ENCODE assay signal across 1 cellular context in the genomic region with DNA sequence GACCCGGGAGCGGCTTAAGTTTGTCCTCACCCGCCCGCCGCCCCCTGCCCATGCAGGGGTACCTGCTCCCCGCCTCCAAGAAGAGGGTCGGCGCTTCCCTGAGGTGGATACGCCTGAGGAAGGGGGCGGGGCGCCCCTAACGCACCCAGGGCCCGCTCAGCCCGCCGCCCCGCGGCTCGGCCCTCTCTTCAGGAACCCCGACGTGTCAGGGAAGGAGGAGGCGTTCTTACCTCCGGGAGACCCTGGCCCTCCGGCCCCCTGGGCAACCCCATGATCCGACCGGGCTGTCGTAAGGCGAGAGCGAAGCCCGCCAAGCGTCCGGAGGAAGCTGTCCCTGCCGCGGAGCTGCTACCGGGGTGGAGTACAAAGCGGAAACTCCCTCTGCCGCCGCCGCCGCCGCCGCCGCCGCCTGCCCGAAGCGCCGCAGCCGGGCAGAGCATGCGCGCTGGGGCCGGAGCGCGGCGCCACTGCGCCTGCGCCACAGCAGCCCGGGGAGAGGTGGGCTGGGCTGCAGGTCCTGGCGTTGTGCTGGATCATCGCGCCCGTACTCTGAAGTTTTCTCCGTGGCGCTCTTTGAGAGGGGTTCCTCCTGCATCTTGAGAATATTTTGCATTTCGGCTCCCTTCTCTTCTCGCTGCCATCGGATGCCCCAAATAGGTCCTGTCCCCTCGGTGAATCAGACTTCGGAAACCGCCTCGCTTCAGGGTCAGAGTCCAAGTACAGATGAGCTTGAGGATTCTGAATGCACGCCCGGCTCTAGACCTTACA.
TF ChIP-seq lines count a peak whose summit lies in the region.

A gene with protein sequence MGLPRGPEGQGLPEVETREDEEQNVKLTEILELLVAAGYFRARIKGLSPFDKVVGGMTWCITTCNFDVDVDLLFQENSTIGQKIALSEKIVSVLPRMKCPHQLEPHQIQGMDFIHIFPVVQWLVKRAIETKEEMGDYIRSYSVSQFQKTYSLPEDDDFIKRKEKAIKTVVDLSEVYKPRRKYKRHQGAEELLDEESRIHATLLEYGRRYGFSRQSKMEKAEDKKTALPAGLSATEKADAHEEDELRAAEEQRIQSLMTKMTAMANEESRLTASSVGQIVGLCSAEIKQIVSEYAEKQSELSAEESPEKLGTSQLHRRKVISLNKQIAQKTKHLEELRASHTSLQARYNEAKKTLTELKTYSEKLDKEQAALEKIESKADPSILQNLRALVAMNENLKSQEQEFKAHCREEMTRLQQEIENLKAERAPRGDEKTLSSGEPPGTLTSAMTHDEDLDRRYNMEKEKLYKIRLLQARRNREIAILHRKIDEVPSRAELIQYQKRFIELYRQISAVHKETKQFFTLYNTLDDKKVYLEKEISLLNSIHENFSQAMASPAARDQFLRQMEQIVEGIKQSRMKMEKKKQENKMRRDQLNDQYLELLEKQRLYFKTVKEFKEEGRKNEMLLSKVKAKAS (minus strand): TSS at position 347 of the 768 bp plus-strand sequence. CDS start 75 bp downstream, at position 272.

TF ChIP-seq in HepG2, 621 proteins besides CTCF, POLR2A, EP300 and RAD21 (continued from another document and continues in another):
- TF ChIP-seq, protein P1, sequence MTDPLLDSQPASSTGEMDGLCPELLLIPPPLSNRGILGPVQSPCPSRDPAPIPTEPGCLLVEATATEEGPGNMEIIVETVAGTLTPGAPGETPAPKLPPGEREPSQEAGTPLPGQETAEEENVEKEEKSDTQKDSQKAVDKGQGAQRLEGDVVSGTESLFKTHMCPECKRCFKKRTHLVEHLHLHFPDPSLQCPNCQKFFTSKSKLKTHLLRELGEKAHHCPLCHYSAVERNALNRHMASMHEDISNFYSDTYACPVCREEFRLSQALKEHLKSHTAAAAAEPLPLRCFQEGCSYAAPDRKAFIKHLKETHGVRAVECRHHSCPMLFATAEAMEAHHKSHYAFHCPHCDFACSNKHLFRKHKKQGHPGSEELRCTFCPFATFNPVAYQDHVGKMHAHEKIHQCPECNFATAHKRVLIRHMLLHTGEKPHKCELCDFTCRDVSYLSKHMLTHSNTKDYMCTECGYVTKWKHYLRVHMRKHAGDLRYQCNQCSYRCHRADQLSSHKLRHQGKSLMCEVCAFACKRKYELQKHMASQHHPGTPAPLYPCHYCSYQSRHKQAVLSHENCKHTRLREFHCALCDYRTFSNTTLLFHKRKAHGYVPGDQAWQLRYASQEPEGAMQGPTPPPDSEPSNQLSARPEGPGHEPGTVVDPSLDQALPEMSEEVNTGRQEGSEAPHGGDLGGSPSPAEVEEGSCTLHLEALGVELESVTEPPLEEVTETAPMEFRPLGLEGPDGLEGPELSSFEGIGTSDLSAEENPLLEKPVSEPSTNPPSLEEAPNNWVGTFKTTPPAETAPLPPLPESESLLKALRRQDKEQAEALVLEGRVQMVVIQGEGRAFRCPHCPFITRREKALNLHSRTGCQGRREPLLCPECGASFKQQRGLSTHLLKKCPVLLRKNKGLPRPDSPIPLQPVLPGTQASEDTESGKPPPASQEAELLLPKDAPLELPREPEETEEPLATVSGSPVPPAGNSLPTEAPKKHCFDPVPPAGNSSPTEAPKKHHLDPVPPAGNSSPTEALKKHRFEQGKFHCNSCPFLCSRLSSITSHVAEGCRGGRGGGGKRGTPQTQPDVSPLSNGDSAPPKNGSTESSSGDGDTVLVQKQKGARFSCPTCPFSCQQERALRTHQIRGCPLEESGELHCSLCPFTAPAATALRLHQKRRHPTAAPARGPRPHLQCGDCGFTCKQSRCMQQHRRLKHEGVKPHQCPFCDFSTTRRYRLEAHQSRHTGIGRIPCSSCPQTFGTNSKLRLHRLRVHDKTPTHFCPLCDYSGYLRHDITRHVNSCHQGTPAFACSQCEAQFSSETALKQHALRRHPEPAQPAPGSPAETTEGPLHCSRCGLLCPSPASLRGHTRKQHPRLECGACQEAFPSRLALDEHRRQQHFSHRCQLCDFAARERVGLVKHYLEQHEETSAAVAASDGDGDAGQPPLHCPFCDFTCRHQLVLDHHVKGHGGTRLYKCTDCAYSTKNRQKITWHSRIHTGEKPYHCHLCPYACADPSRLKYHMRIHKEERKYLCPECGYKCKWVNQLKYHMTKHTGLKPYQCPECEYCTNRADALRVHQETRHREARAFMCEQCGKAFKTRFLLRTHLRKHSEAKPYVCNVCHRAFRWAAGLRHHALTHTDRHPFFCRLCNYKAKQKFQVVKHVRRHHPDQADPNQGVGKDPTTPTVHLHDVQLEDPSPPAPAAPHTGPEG (CRISPR knock-in tag; IDR thresholded peaks at IDR 0.05): peak; percentile 83; the same call in 1 of the 2 replicates
- TF ChIP-seq NR2F1 (CRISPR knock-in tag; IDR thresholded peaks at IDR 0.05): no peak
- TF ChIP-seq NKX3-1 (CRISPR knock-in tag; IDR thresholded peaks at IDR 0.05): peak; percentile 56
- peak; percentile 23; the same call in 1 of the 2 replicates for TF ChIP-seq SIX1 (CRISPR knock-in tag; IDR thresholded peaks at IDR 0.05; ENCODE audit: borderline replicate concordance)
- TF ChIP-seq NAIF1 (CRISPR knock-in tag; IDR thresholded peaks at IDR 0.05; ENCODE audit: borderline replicate concordance): 0 out of 2 replicates have a peak, but pooled peaks have one; percentile 23
- TF ChIP-seq, protein P2, sequence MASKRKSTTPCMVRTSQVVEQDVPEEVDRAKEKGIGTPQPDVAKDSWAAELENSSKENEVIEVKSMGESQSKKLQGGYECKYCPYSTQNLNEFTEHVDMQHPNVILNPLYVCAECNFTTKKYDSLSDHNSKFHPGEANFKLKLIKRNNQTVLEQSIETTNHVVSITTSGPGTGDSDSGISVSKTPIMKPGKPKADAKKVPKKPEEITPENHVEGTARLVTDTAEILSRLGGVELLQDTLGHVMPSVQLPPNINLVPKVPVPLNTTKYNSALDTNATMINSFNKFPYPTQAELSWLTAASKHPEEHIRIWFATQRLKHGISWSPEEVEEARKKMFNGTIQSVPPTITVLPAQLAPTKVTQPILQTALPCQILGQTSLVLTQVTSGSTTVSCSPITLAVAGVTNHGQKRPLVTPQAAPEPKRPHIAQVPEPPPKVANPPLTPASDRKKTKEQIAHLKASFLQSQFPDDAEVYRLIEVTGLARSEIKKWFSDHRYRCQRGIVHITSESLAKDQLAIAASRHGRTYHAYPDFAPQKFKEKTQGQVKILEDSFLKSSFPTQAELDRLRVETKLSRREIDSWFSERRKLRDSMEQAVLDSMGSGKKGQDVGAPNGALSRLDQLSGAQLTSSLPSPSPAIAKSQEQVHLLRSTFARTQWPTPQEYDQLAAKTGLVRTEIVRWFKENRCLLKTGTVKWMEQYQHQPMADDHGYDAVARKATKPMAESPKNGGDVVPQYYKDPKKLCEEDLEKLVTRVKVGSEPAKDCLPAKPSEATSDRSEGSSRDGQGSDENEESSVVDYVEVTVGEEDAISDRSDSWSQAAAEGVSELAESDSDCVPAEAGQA (IDR thresholded peaks at IDR 0.05; ENCODE audit: low read depth): no peak
- TF ChIP-seq, protein P2 (CRISPR knock-in tag; IDR thresholded peaks at IDR 0.05; ENCODE audit: borderline replicate concordance): peak; percentile 82
- TF ChIP-seq, protein P3, sequence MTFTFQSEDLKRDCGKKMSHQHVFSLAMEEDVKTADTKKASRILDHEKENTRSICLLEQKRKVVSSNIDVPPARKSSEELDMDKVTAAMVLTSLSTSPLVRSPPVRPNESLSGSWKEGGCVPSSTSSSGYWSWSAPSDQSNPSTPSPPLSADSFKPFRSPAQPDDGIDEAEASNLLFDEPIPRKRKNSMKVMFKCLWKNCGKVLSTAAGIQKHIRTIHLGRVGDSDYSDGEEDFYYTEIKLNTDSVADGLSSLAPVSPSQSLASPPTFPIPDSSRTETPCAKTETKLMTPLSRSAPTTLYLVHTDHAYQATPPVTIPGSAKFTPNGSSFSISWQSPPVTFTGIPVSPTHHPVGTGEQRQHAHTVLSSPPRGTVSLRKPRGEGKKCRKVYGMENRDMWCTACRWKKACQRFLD (CRISPR knock-in tag; IDR thresholded peaks at IDR 0.05; ENCODE audit: borderline replicate concordance): 0 out of 2 replicates have a peak, but pooled peaks have one; percentile 36
- TF ChIP-seq NCOA5 (CRISPR knock-in tag; IDR thresholded peaks at IDR 0.05): no peak
- TF ChIP-seq MIER3 (CRISPR knock-in tag; IDR thresholded peaks at IDR 0.05; ENCODE audit: borderline replicate concordance): 0 out of 2 replicates have a peak, but pooled peaks have one; percentile 20
- TF ChIP-seq, protein P4, sequence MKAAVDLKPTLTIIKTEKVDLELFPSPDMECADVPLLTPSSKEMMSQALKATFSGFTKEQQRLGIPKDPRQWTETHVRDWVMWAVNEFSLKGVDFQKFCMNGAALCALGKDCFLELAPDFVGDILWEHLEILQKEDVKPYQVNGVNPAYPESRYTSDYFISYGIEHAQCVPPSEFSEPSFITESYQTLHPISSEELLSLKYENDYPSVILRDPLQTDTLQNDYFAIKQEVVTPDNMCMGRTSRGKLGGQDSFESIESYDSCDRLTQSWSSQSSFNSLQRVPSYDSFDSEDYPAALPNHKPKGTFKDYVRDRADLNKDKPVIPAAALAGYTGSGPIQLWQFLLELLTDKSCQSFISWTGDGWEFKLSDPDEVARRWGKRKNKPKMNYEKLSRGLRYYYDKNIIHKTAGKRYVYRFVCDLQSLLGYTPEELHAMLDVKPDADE (CRISPR knock-in tag; IDR thresholded peaks at IDR 0.05): peak; percentile 53; the same call in 1 of the 2 replicates
- TF ChIP-seq NPAS2 (CRISPR knock-in tag; IDR thresholded peaks at IDR 0.05; ENCODE audit: borderline replicate concordance): no peak
- TF ChIP-seq HNRNPL (IDR thresholded peaks at IDR 0.05; ENCODE audit: low read depth, low read length): no peak
- TF ChIP-seq ZNF326 (CRISPR knock-in tag; IDR thresholded peaks at IDR 0.05; ENCODE audit: borderline replicate concordance): no peak
- TF ChIP-seq, protein P5, sequence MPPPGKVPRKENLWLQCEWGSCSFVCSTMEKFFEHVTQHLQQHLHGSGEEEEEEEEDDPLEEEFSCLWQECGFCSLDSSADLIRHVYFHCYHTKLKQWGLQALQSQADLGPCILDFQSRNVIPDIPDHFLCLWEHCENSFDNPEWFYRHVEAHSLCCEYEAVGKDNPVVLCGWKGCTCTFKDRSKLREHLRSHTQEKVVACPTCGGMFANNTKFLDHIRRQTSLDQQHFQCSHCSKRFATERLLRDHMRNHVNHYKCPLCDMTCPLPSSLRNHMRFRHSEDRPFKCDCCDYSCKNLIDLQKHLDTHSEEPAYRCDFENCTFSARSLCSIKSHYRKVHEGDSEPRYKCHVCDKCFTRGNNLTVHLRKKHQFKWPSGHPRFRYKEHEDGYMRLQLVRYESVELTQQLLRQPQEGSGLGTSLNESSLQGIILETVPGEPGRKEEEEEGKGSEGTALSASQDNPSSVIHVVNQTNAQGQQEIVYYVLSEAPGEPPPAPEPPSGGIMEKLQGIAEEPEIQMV (CRISPR knock-in tag; IDR thresholded peaks at IDR 0.05; ENCODE audit: low read depth): no peak; the same call in 1 of the 2 replicates
- no peak; the same call in 1 of the 2 replicates for TF ChIP-seq SMAD3 (CRISPR knock-in tag; IDR thresholded peaks at IDR 0.05)
- TF ChIP-seq, protein P6, sequence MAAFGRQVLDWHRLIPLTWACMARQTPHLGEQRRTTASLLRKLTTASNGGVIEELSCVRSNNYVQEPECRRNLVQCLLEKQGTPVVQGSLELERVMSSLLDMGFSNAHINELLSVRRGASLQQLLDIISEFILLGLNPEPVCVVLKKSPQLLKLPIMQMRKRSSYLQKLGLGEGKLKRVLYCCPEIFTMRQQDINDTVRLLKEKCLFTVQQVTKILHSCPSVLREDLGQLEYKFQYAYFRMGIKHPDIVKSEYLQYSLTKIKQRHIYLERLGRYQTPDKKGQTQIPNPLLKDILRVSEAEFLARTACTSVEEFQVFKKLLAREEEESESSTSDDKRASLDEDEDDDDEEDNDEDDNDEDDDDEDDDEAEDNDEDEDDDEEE (CRISPR knock-in tag; IDR thresholded peaks at IDR 0.05): no peak
- TF ChIP-seq, protein P7, sequence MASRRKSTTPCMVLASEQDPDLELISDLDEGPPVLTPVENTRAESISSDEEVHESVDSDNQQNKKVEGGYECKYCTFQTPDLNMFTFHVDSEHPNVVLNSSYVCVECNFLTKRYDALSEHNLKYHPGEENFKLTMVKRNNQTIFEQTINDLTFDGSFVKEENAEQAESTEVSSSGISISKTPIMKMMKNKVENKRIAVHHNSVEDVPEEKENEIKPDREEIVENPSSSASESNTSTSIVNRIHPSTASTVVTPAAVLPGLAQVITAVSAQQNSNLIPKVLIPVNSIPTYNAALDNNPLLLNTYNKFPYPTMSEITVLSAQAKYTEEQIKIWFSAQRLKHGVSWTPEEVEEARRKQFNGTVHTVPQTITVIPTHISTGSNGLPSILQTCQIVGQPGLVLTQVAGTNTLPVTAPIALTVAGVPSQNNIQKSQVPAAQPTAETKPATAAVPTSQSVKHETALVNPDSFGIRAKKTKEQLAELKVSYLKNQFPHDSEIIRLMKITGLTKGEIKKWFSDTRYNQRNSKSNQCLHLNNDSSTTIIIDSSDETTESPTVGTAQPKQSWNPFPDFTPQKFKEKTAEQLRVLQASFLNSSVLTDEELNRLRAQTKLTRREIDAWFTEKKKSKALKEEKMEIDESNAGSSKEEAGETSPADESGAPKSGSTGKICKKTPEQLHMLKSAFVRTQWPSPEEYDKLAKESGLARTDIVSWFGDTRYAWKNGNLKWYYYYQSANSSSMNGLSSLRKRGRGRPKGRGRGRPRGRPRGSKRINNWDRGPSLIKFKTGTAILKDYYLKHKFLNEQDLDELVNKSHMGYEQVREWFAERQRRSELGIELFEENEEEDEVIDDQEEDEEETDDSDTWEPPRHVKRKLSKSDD (CRISPR knock-in tag; IDR thresholded peaks at IDR 0.05; ENCODE audit: low read depth): no peak
- TF ChIP-seq, protein P8, sequence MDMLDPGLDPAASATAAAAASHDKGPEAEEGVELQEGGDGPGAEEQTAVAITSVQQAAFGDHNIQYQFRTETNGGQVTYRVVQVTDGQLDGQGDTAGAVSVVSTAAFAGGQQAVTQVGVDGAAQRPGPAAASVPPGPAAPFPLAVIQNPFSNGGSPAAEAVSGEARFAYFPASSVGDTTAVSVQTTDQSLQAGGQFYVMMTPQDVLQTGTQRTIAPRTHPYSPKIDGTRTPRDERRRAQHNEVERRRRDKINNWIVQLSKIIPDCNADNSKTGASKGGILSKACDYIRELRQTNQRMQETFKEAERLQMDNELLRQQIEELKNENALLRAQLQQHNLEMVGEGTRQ (IDR thresholded peaks at IDR 0.05; ENCODE audit: low read depth, low read length): no peak
- TF ChIP-seq, protein P8 (CRISPR knock-in tag; IDR thresholded peaks at IDR 0.05; ENCODE audit: borderline replicate concordance): no peak
- TF ChIP-seq GATA4 (IDR thresholded peaks at IDR 0.05; ENCODE audit: borderline replicate concordance, low read depth): peak; percentile 59; the same call in 1 of the 2 replicates
